In the genomic region with DNA sequence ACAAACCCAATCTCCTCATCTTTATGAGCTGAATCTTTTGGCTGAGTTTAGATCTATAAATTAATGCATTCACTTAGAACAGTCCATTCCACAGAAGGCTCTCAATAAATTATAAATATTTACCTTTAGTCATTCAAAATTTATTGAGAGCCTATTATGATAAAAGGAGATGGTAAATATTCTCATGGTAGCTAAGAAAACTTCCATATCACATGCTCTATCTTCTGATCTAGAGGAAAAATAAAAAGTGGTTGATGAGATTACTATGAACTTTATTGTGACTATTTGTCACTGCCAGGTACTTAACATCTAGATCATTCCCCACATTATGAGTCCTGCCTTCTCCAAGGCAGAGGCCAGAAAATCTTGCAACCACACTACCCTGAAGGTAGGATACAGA, we compare ENCODE assay signal across 20 cellular contexts.
A peak's percentile ranks its signal among the peaks of the same experiment; 100 is the strongest.
DNase-seq lines count a peak whose midpoint lies in the region; ATAC-seq and TF ChIP-seq lines count a peak whose summit lies in the region.
"Had no signal": no experiment of that assay in that cellular context is flagged by ENCODE, and none has a peak within 500 bp of the region (broad histone marks: within the 10 kb centered on the region; RNA-seq: fewer than 3 reads in every experiment).

No MANE protein-coding gene starts in this region.

- peaks cover 7% of the 10 kb centered on the region for H3K36me3 Mint-ChIP-seq in mesothelial cell of epicardium
- no peaks in the 10 kb centered on the region for H3K36me3 Mint-ChIP-seq in activated naive CD4-positive, alpha-beta T cell treated with anti-CD3 and anti-CD28 coated beads for 36 hours (ENCODE audit: low read depth)
- H3K36me3 Mint-ChIP-seq: CD4-positive, CD25-positive, alpha-beta regulatory T cell; CD8-positive, alpha-beta memory T cell had no signal

- peaks cover 11% of the 10 kb centered on the region for H3K4me1 Mint-ChIP-seq in mesothelial cell of epicardium
- no peaks in the 10 kb centered on the region for H3K4me1 Mint-ChIP-seq in activated naive CD4-positive, alpha-beta T cell treated with anti-CD3 and anti-CD28 coated beads for 36 hours (ENCODE audit: low read depth)
- H3K4me1 Mint-ChIP-seq: CD4-positive, CD25-positive, alpha-beta regulatory T cell; CD8-positive, alpha-beta memory T cell; IgD-negative memory B cell had no signal

- no peak for ATAC-seq in HG03108 (IDR thresholded peaks at IDR 0.05; ENCODE audit: unreplicated experiment)
- ATAC-seq: GM12878, HepG2 had no signal

- CTCF ChIA-PET in activated naive CD4-positive, alpha-beta T cell treated with anti-CD3 and anti-CD28 coated beads for 36 hours (lab: Charles Lee), result no interaction called here

- DNase-seq in NCI-H510A treated with DMSO at 0.1 percent for 48 hours (lab: John Stamatoyannopoulos, UW) (peak; percentile 64), NCI-H510A (lab: John Stamatoyannopoulos, UW) (no peak), NCI-H69 (lab: John Stamatoyannopoulos, UW) (peak; percentile 38), mesothelial cell of epicardium (ENCODE audit: low spot score in 2 of 2, unreplicated experiment in 2 of 2) (no peak)
- DNase-seq in activated naive CD4-positive, alpha-beta T cell treated with anti-CD3 and anti-CD28 coated beads for 36 hours, result no peak
- DNase-seq: ACHN; BE2C; C1 segment of cervical spinal cord; CD4-positive, CD25-positive, alpha-beta regulatory T cell; CD8-positive, alpha-beta memory T cell; COR-L47; DMS 273 treated with DMSO at 0.1 percent for 48 hours; DND-41; EL; HFFc6; KBM-7 had no signal

- H3K9me3 Mint-ChIP-seq in mesothelial cell of epicardium, result peaks cover 17% of the 10 kb centered on the region
- H3K9me3 Mint-ChIP-seq in activated naive CD4-positive, alpha-beta T cell treated with anti-CD3 and anti-CD28 coated beads for 36 hours, result no peaks in the 10 kb centered on the region

- intact Hi-C loops in activated naive CD4-positive, alpha-beta T cell treated with anti-CD3 and anti-CD28 coated beads for 36 hours (cut with micrococcal nuclease), result no loop called here

- TF ChIP-seq CTCF in mesothelial cell of epicardium (IDR thresholded peaks at IDR 0.05; ENCODE audit: unreplicated experiment), result no peak

- H3K27me3 Mint-ChIP-seq in mesothelial cell of epicardium (ENCODE audit: low read depth), result no peaks in the 10 kb centered on the region
- H3K27me3 Mint-ChIP-seq in activated naive CD4-positive, alpha-beta T cell treated with anti-CD3 and anti-CD28 coated beads for 36 hours (ENCODE audit: low read depth), result no peaks in the 10 kb centered on the region
- H3K27me3 Mint-ChIP-seq: CD4-positive, CD25-positive, alpha-beta regulatory T cell; CD8-positive, alpha-beta memory T cell; IgD-negative memory B cell had no signal

- no peak overlapping the region for H3K4me3 Mint-ChIP-seq in mesothelial cell of epicardium
- H3K4me3 Mint-ChIP-seq in activated naive CD4-positive, alpha-beta T cell treated with anti-CD3 and anti-CD28 coated beads for 36 hours, result no peak overlapping the region
- H3K4me3 Mint-ChIP-seq: CD4-positive, CD25-positive, alpha-beta regulatory T cell; CD8-positive, alpha-beta memory T cell; HFFc6 had no signal

- peak overlapping the region; percentile 36 for H3K27ac Mint-ChIP-seq in mesothelial cell of epicardium
- no peak overlapping the region for H3K27ac Mint-ChIP-seq in activated naive CD4-positive, alpha-beta T cell treated with anti-CD3 and anti-CD28 coated beads for 36 hours
- H3K27ac Mint-ChIP-seq: CD4-positive, CD25-positive, alpha-beta regulatory T cell; CD8-positive, alpha-beta memory T cell; HFFc6; IgD-negative memory B cell had no signal

Comparison
In these comparisons a context has a peak if more than half of its experiments do, and no peak if none do; other contexts are left out.
1. DNase-seq: peak in NCI-H510A treated with DMSO at 0.1 percent for 48 hours (single experiment) and NCI-H69 (single experiment); none in NCI-H510A (single experiment), mesothelial cell of epicardium (0 of 2) and activated naive CD4-positive, alpha-beta T cell treated with anti-CD3 and anti-CD28 coated beads for 36 hours (single experiment).